Comparison of ENCODE assay signal across 9 cellular contexts in genomic region chr1:204566583-204566955, GRCh38. TPM values are rescaled to one million over a fixed set of nuclear protein-coding genes. Genes with fewer than 3 reads are reported as not detected.
DNase-seq lines count a peak whose midpoint lies in the region; ATAC-seq and TF ChIP-seq lines count a peak whose summit lies in the region.
"Had no signal": no experiment of that assay in that cellular context is flagged by ENCODE, and none has a peak within 500 bp of the region (broad histone marks: within the 10 kb centered on the region; RNA-seq: fewer than 3 reads in every experiment).

No MANE protein-coding gene starts in this region.

- peaks cover 67% of the 10 kb centered on the region for H3K36me3 Mint-ChIP-seq in CD4-positive, alpha-beta T cell (ENCODE audit: low read depth)
- H3K36me3 Mint-ChIP-seq in GM23338 (ENCODE audit: low read depth): no peaks in the 10 kb centered on the region; the same call in 2 of the 3 replicates

- no peak overlapping the region for H2BK120ac ChIP-seq in trophoblast cell (ENCODE audit: insufficient read depth, low read length, poor library complexity)

- ATAC-seq in CD4-positive, alpha-beta T cell (ENCODE audit: poor library complexity): no peak
- no peak for ATAC-seq in GM23338
- no peak for ATAC-seq in HG03565 (IDR thresholded peaks at IDR 0.05; ENCODE audit: unreplicated experiment)
- ATAC-seq in GM19035 (IDR thresholded peaks at IDR 0.05; ENCODE audit: unreplicated experiment): no peak
- ATAC-seq in left lobe of liver: no peak

- H3K9me2 ChIP-seq in GM23338 (ENCODE audit: insufficient read depth): no peaks in the 10 kb centered on the region

- no peaks in the 10 kb centered on the region for H3K79me2 ChIP-seq in GM23338 (replicated peaks; ENCODE audit: insufficient read depth)
- H3K79me2 ChIP-seq in trophoblast cell (ENCODE audit: control insufficient read depth, insufficient read depth, low read length, poor library complexity): no peaks in the 10 kb centered on the region

- no peaks in the 10 kb centered on the region for H3K9me3 ChIP-seq in CD4-positive, alpha-beta T cell (ENCODE audit: control insufficient read depth, low read length)
- H3K9me3 ChIP-seq in WERI-Rb-1 (ENCODE audit: severe bottlenecking) (peaks cover 2% of the 10 kb centered on the region), trophoblast cell (ENCODE audit: insufficient read depth, low read depth, low read length) (no peaks in the 10 kb centered on the region)
- H3K9me3 ChIP-seq: BLaER1 treated with 17β-estradiol and CSF1 and Interleukin-3, amounts not matched to agents 10 nM and 100 nM had no signal

- H4K12ac ChIP-seq in trophoblast cell (ENCODE audit: low read depth, low read length): no peak overlapping the region

- no peak overlapping the region for H3K9ac ChIP-seq in trophoblast cell (ENCODE audit: low read length)
- H3K9ac ChIP-seq: BLaER1 treated with 17β-estradiol and CSF1 and Interleukin-3, amounts not matched to agents 10 nM and 100 nM had no signal

- peak overlapping the region; percentile 39 for H4K91ac ChIP-seq in trophoblast cell (ENCODE audit: low read depth, low read length)

- no peak overlapping the region for H3K4me3 Mint-ChIP-seq in CD4-positive, alpha-beta T cell
- 0 out of 3 replicates have a peak overlapping the region, but pooled peaks have one; percentile 9 for H3K4me3 Mint-ChIP-seq in GM23338

- H4K20me1 ChIP-seq in GM23338 (replicated peaks; ENCODE audit: insufficient read depth): no peaks in the 10 kb centered on the region

- WGBS in trophoblast cell (ENCODE audit: extremely low coverage, insufficient coverage, insufficient read length): no CpG with 5 or more reads among the region's 6 CpGs

- peak overlapping the region; percentile 62 for H3K4me2 ChIP-seq in GM23338
- H3K4me2 ChIP-seq in trophoblast cell (ENCODE audit: low read length): peak overlapping the region; percentile 1

- H3K9me3 Mint-ChIP-seq in CD4-positive, alpha-beta T cell: no peaks in the 10 kb centered on the region
- H3K9me3 Mint-ChIP-seq in GM23338: no peaks in the 10 kb centered on the region; the same call in 2 of the 3 replicates

- H3F3A ChIP-seq in GM23338 (replicated peaks; ENCODE audit: low read depth): 0 out of 2 replicates have a peak, but pooled peaks cover 3% of the 10 kb centered on the region

- peaks cover 10% of the 10 kb centered on the region for H3K79me1 ChIP-seq in trophoblast cell (ENCODE audit: low read length)

- intact Hi-C loops in CD4-positive, alpha-beta T cell (cut with DNase I, micrococcal nuclease): loop anchor here (1.0 to 5.0 kb wide), 4 partner anchors 197 to 496 kb away; no protein-coding TSS in a partner anchor

- H3K23ac ChIP-seq in trophoblast cell (ENCODE audit: low read length): no peak overlapping the region

- H2AFZ ChIP-seq in GM23338 (no peak overlapping the region), trophoblast cell (ENCODE audit: insufficient read depth, low read length, poor library complexity) (no peak overlapping the region)
- H2AFZ ChIP-seq: PC-9 had no signal

- no peak overlapping the region for H3K4ac ChIP-seq in trophoblast cell (ENCODE audit: low read depth, low read length)

- H3K27ac Mint-ChIP-seq in CD4-positive, alpha-beta T cell: peak overlapping the region; percentile 80
- no peak overlapping the region for H3K27ac Mint-ChIP-seq in GM23338

- H2AK5ac ChIP-seq in trophoblast cell (ENCODE audit: low read length): no peak overlapping the region

- no peaks in the 10 kb centered on the region for H3K27me3 Mint-ChIP-seq in CD4-positive, alpha-beta T cell
- H3K27me3 Mint-ChIP-seq in GM23338 (ENCODE audit: insufficient read depth, low read depth, poor library complexity): peaks cover 6% of the 10 kb centered on the region

- no peaks in the 10 kb centered on the region for H3K36me3 ChIP-seq in GM23338 (ENCODE audit: insufficient read depth)
- H3K36me3 ChIP-seq in WERI-Rb-1: no peaks in the 10 kb centered on the region
- no peaks in the 10 kb centered on the region for H3K36me3 ChIP-seq in trophoblast cell (ENCODE audit: control insufficient read depth in 1 of 2, insufficient read depth in 2 of 2, low read length in 2 of 2)

- no peak overlapping the region for H2BK5ac ChIP-seq in trophoblast cell (ENCODE audit: low read depth, low read length, poor library complexity)

- H2BK12ac ChIP-seq in trophoblast cell (ENCODE audit: low read length): peak overlapping the region; percentile 45

- H3K18ac ChIP-seq in trophoblast cell (ENCODE audit: low read length): no peak overlapping the region

- CTCF ChIA-PET in CD4-positive, alpha-beta T cell (lab: Charles Lee): interaction anchor here (0.9 to 1.9 kb wide), 9 partner anchors 8 to 241 kb away, joined by 3 to 13 read pairs (median 4); no protein-coding TSS in a partner anchor

- peaks cover 51% of the 10 kb centered on the region for H3K4me1 Mint-ChIP-seq in CD4-positive, alpha-beta T cell (ENCODE audit: low read depth)
- peaks cover 55% of the 10 kb centered on the region for H3K4me1 Mint-ChIP-seq in GM23338

- no peak overlapping the region for H3K27ac ChIP-seq in CD4-positive, alpha-beta T cell (ENCODE audit: low read depth, low read length)
- no peak overlapping the region for H3K27ac ChIP-seq in GM23338 (ENCODE audit: low read depth)
- peak overlapping the region; percentile 66 for H3K27ac ChIP-seq in WERI-Rb-1
- peak overlapping the region; percentile 14 for H3K27ac ChIP-seq in trophoblast cell (ENCODE audit: low read depth, low read length)
- H3K27ac ChIP-seq: BLaER1 treated with 17β-estradiol and CSF1 and Interleukin-3, amounts not matched to agents 10 nM and 100 nM; PC-9 had no signal

- no peak overlapping the region for H4K8ac ChIP-seq in trophoblast cell (ENCODE audit: low read depth, low read length)

- H3K14ac ChIP-seq in trophoblast cell (ENCODE audit: low read length): no peak overlapping the region

- no peak overlapping the region; the same call in 1 of the 2 replicates for H3K4me3 ChIP-seq in GM23338
- H3K4me3 ChIP-seq in WERI-Rb-1 (ENCODE audit: low read depth, low read length): peak overlapping the region; percentile 42; the same call in 1 of the 2 replicates
- no peak overlapping the region for H3K4me3 ChIP-seq in trophoblast cell (ENCODE audit: low read depth, low read length)
- H3K4me3 ChIP-seq: BLaER1 treated with 17β-estradiol and CSF1 and Interleukin-3, amounts not matched to agents 10 nM and 100 nM; PC-9 had no signal

- no peak for DNase-seq in CD4-positive, alpha-beta T cell
- DNase-seq in GM23338 (ENCODE audit: low spot score) (no peak), WERI-Rb-1 (no peak), trophoblast cell (no peak), left lobe of liver (ENCODE audit: low spot score) (no peak)
- DNase-seq: PC-9 had no signal

- no peaks in the 10 kb centered on the region for H3K27me3 ChIP-seq in CD4-positive, alpha-beta T cell (ENCODE audit: control insufficient read depth, insufficient read depth, low read length)
- H3K27me3 ChIP-seq in GM23338 (ENCODE audit: insufficient read depth) (no peaks in the 10 kb centered on the region), WERI-Rb-1 (ENCODE audit: insufficient read depth, low read depth, severe bottlenecking) (no peaks in the 10 kb centered on the region), trophoblast cell (ENCODE audit: insufficient read depth, low read length) (no peaks in the 10 kb centered on the region)
- H3K27me3 ChIP-seq: BLaER1 treated with 17β-estradiol and CSF1 and Interleukin-3, amounts not matched to agents 10 nM and 100 nM had no signal

- H3K4me1 ChIP-seq in GM23338 (ENCODE audit: insufficient read depth) (peaks cover 33% of the 10 kb centered on the region), trophoblast cell (ENCODE audit: control insufficient read depth in 1 of 2, insufficient read depth in 2 of 2, low read length in 2 of 2) (peaks cover 41 to 45% of the 10 kb centered on the region in 2 experiments)

- POLR2A ChIA-PET in CD4-positive, alpha-beta T cell (lab: Charles Lee): interaction anchor here (1.3 to 1.9 kb wide), 3 partner anchors 10 to 60 kb away, joined by 3 to 15 read pairs (median 6); partner anchors contain the start of gene MDM4

- TF ChIP-seq CTCF in CD4-positive, alpha-beta T cell (IDR thresholded peaks at IDR 0.05): no peak
- no peak for TF ChIP-seq CTCF in GM23338 (conservative IDR thresholded peaks at IDR 0.05; ENCODE audit: low read depth in 2 of 2)
- no peak for TF ChIP-seq CTCF in WERI-Rb-1 (IDR thresholded peaks at IDR 0.05; ENCODE audit: low read depth, low read length)

RNA-seq across cellular contexts. Expression of gene MDM4, which starts 50.4 kb away (rescaled TPM):
- 100 to 1,000 TPM; 260 to 266 TPM for total RNA-seq in CD4-positive, alpha-beta T cell
- 56.1 and 63.9 TPM in 2 replicates for total RNA-seq in GM23338 (2014; rRNA removed; shearing (Covaris generic))
- polyA plus RNA-seq in GM23338 (2016; fragmentation: Nextera tagmentation; extraction: Ambion mirVana): 22.7 and 24.8 TPM in 2 replicates
- polyA plus RNA-seq in trophoblast cell (2013): 16.1 and 17.2 TPM in 2 replicates
- 27.4 TPM for total RNA-seq in left lobe of liver

Comparison
In these comparisons a context has a peak if more than half of its experiments do, and no peak if none do; other contexts are left out.
1. H3K27ac ChIP-seq: peak in WERI-Rb-1 (single experiment) and trophoblast cell (single experiment); none in CD4-positive, alpha-beta T cell (single experiment) and GM23338 (single experiment).